10 cellular contexts compared by ENCODE assay signal in genomic region chr17:48722924-48723554, GRCh38. TPM values are rescaled to one million over a fixed set of nuclear protein-coding genes. Genes with fewer than 3 reads are reported as not detected.
DNase-seq lines count a peak whose midpoint lies in the region; ATAC-seq and TF ChIP-seq lines count a peak whose summit lies in the region.
"Had no signal": no experiment of that assay in that cellular context is flagged by ENCODE, and none has a peak within 500 bp of the region (broad histone marks: within the 10 kb centered on the region; RNA-seq: fewer than 3 reads in every experiment).

TSS of gene PRAC2 (plus strand) at chr17:48723185. CDS start at chr17:48724411, 1,226 bp downstream.

- H3K9ac ChIP-seq in iPS-20b (ENCODE audit: low read depth, low read length) = no peak within 1 kb of the TSS

- DNase-seq in activated T-cell treated with anti-CD3 and anti-CD28 coated beads, Interleukin-2, amount 50 U/mL, for 4 hours = no peak
- DNase-seq in activated T-cell treated with anti-CD3 and anti-CD28 coated beads for 4 hours = no peak
- no peak for DNase-seq in thoracic aorta (ENCODE audit: low spot score)
- no peak for DNase-seq in H4 (ENCODE audit: low spot score)
- no peak for DNase-seq in kidney glomerular epithelial cell (lab: John Stamatoyannopoulos, UW)
- DNase-seq: activated CD4-positive, CD25-positive, alpha-beta regulatory T cell treated with anti-CD3 and anti-CD28 coated beads, Interleukin-2, amount 50 U/mL, for 72 hours had no signal

- H3K9me3 ChIP-seq in iPS-20b (ENCODE audit: insufficient read depth, low read depth, low read length) (peaks cover 7% of the 10 kb centered on the region; the same call in 1 of the 2 replicates), thoracic aorta (no peaks in the 10 kb centered on the region)

- H3K4me3 ChIP-seq in iPS-20b (ENCODE audit: low read length) (peak within 1 kb of the TSS; percentile 42), thoracic aorta (peak within 1 kb of the TSS; percentile 53)

- ATAC-seq in activated T-cell treated with anti-CD3 and anti-CD28 coated beads, Interleukin-2, amount 50 U/mL, for 4 hours = no peak
- ATAC-seq in thoracic aorta (ENCODE audit: insufficient number of reproducible peaks, low FRiP score, low read depth) (no peak), HG03095 (IDR thresholded peaks at IDR 0.05; ENCODE audit: unreplicated experiment) (no peak)

- TF ChIP-seq CTCF in VCaP (conservative IDR thresholded peaks at IDR 0.05) (no peak), thoracic aorta (IDR thresholded peaks at IDR 0.05) (no peak)

- no peaks in the 10 kb centered on the region for H3K36me3 Mint-ChIP-seq in activated T-cell treated with anti-CD3 and anti-CD28 coated beads, Interleukin-2, amount 50 U/mL, for 4 hours (ENCODE audit: insufficient read depth)

- H3K36me3 ChIP-seq in iPS-20b (ENCODE audit: insufficient read depth, low read depth, low read length) (no peaks in the 10 kb centered on the region), thoracic aorta (no peaks in the 10 kb centered on the region)

- H3K9me3 Mint-ChIP-seq in activated T-cell treated with anti-CD3 and anti-CD28 coated beads, Interleukin-2, amount 50 U/mL, for 4 hours = no peaks in the 10 kb centered on the region

- peak within 1 kb of the TSS; percentile 61 for H3K4me3 Mint-ChIP-seq in activated T-cell treated with anti-CD3 and anti-CD28 coated beads, Interleukin-2, amount 50 U/mL, for 4 hours

- H3K27ac ChIP-seq in VCaP = peak within 1 kb of the TSS; percentile 100
- H3K27ac ChIP-seq in iPS-20b (ENCODE audit: low read length) = no peak within 1 kb of the TSS
- no peak within 1 kb of the TSS for H3K27ac ChIP-seq in thoracic aorta

- peaks cover 93% of the 10 kb centered on the region for H3K27me3 Mint-ChIP-seq in activated T-cell treated with anti-CD3 and anti-CD28 coated beads, Interleukin-2, amount 50 U/mL, for 4 hours (ENCODE audit: low read depth)

- peaks cover 21% of the 10 kb centered on the region for H3K4me1 ChIP-seq in iPS-20b (ENCODE audit: insufficient read depth, low read length)
- H3K4me1 ChIP-seq in thoracic aorta (ENCODE audit: control insufficient read depth in 1 of 2, low read depth in 2 of 2) = peaks cover 2 to 31% of the 10 kb centered on the region in 2 donors

- H3K27me3 ChIP-seq in iPS-20b (ENCODE audit: insufficient read depth, low read length) = peaks cover 100% of the 10 kb centered on the region
- peaks cover 75% of the 10 kb centered on the region for H3K27me3 ChIP-seq in thoracic aorta (replicated peaks; ENCODE audit: insufficient read depth)

- H3K4me1 Mint-ChIP-seq in activated T-cell treated with anti-CD3 and anti-CD28 coated beads, Interleukin-2, amount 50 U/mL, for 4 hours (ENCODE audit: low read depth) = peaks cover 29% of the 10 kb centered on the region

RNA-seq across cellular contexts. Expression of gene PRAC2, which starts in this region (rescaled TPM):
- total RNA-seq in activated T-cell treated with anti-CD3 and anti-CD28 coated beads, Interleukin-2, amount 50 U/mL, for 4 hours = not detected
- not detected for total RNA-seq in thoracic aorta
- not detected in 2 replicates for total RNA-seq in H4 (2014; rRNA removed; shearing (Covaris generic))
- total RNA-seq: pulmonary artery endothelial cell had no signal
